16 cellular contexts compared by ENCODE assay signal in the genomic region with DNA sequence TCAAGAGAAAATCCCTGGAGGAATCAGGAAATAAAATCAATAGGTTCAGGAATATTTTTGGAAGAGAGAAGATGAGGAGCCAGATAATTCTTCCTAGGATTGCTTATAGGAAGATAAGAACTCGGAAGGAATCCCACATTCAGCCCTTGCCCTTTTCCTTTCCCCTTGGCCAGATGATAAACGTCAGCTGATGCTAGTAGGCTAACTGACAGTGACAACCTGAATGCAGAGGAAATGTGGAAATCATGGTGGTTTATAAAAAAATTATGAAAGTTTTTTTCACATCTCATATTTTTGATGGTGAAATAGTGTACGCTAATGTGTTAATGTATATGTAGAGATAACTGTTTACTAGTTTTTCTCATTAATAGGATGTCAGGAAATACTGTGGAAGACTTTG. TPM values are rescaled to one million over a fixed set of nuclear protein-coding genes. Genes with fewer than 3 reads are reported as not detected.
"Had no signal": no experiment of that assay in that cellular context is flagged by ENCODE, and none has a peak within 500 bp of the region (broad histone marks: within the 10 kb centered on the region; RNA-seq: fewer than 3 reads in every experiment).

No MANE protein-coding gene starts in this region.

- ATAC-seq: activated CD4-positive, CD25-positive, alpha-beta regulatory T cell treated with anti-CD3 and anti-CD28 coated beads, Interleukin-2, amount 50 U/mL, for 24 hours; lower lobe of right lung; right cardiac atrium had no signal

- H3K36me3 Mint-ChIP-seq: activated naive CD8-positive, alpha-beta T cell; type B pancreatic cell had no signal

- H3K9me3 Mint-ChIP-seq: endodermal cell had no signal

- H3K4me3 Mint-ChIP-seq: activated naive CD8-positive, alpha-beta T cell; endodermal cell; type B pancreatic cell had no signal

- H3K27ac Mint-ChIP-seq: activated naive CD8-positive, alpha-beta T cell; endodermal cell; type B pancreatic cell had no signal

- H3K27ac ChIP-seq: lower lobe of right lung had no signal

- H3K4me1 ChIP-seq: lower lobe of right lung had no signal

- H3K36me3 ChIP-seq: lower lobe of right lung had no signal

- H3K9me3 ChIP-seq: lower lobe of right lung had no signal

- DNase-seq: activated CD4-positive, alpha-beta T cell treated with anti-CD3 and anti-CD28 coated beads, Interleukin-2, amount 50 U/mL, for 48 hours; activated gamma-delta T cell; activated T-cell treated with anti-CD3 and anti-CD28 coated beads, Interleukin-2, amount 50 U/mL, for 48 hours; anterior cingulate cortex; cerebellar nuclear complex; endodermal cell; hypothalamus; lower lobe of right lung; midbrain; right cardiac atrium; stimulated activated CD4-positive, alpha-beta T cell treated with anti-CD3 and anti-CD28 coated beads, Interleukin-2, amount 100 ng/mL, for 24 hours; stimulated activated naive CD4-positive, alpha-beta T cell had no signal

- H3K4me3 ChIP-seq: lower lobe of right lung had no signal

RNA-seq across cellular contexts. Expression of a gene that starts 56.9 kb away (rescaled TPM):
- total RNA-seq: T-helper 2 cell treated with Interferon-gamma antibody and Interleukin-4, amounts not matched to agents 100 ng/mL and 5 ng/mL, for 36 hours had no signal
